Comparison of ENCODE assay signal across 25 cellular contexts in the genomic region with DNA sequence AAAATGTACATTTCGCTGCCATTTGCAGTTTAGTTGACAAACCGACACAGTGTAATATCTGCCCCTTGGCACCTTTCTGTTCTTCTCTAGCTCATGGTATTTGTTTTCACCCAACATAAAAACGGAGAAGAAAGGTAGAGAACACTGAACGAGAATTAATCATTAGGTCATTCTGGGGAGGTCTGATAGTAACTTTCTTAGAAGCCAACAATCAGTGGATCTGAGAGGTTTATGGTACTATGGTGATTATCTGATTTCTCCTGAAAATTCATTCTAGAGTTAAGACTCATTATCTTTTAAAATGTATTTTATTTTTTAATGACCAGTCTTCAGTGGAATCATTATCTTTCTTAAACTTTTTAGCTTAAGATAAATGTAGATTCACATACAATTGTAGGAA. TPM values are rescaled to one million over a fixed set of nuclear protein-coding genes. Genes with fewer than 3 reads are reported as not detected.
DNase-seq lines count a peak whose midpoint lies in the region; ATAC-seq and TF ChIP-seq lines count a peak whose summit lies in the region.
"Had no signal": no experiment of that assay in that cellular context is flagged by ENCODE, and none has a peak within 500 bp of the region (broad histone marks: within the 10 kb centered on the region; RNA-seq: fewer than 3 reads in every experiment).

No MANE protein-coding gene starts in this region.

- H3K27ac Mint-ChIP-seq in activated T-cell treated with anti-CD3 and anti-CD28 coated beads, Interleukin-2, amount 50 U/mL, for 72 hours: peak overlapping the region; percentile 28
- no peak overlapping the region for H3K27ac Mint-ChIP-seq in activated T-cell treated with anti-CD3 and anti-CD28 coated beads, Interleukin-2, amount 50 U/mL, for 24 hours
- H3K27ac Mint-ChIP-seq: CD4-positive, CD25-positive, alpha-beta regulatory T cell had no signal

- TF ChIP-seq POLR2A in erythroblast (IDR thresholded peaks at IDR 0.05; ENCODE audit: low read length): no peak

- H3K9me3 ChIP-seq in neural cell (ENCODE audit: low read length): no peaks in the 10 kb centered on the region
- H3K9me3 ChIP-seq in SJCRH30 (replicated peaks): no peaks in the 10 kb centered on the region

- no peaks in the 10 kb centered on the region for H3K27me3 Mint-ChIP-seq in activated T-cell treated with anti-CD3 and anti-CD28 coated beads, Interleukin-2, amount 50 U/mL, for 72 hours (ENCODE audit: low read depth)
- H3K27me3 Mint-ChIP-seq in activated T-cell treated with anti-CD3 and anti-CD28 coated beads, Interleukin-2, amount 50 U/mL, for 24 hours: no peaks in the 10 kb centered on the region
- H3K27me3 Mint-ChIP-seq: CD4-positive, CD25-positive, alpha-beta regulatory T cell had no signal

- H3K27me3 ChIP-seq in neural cell (ENCODE audit: insufficient read depth, low read depth, low read length): no peaks in the 10 kb centered on the region
- H3K27me3 ChIP-seq in SJCRH30: no peaks in the 10 kb centered on the region
- H3K27me3 ChIP-seq: BLaER1 had no signal

- peaks cover 99% of the 10 kb centered on the region for H3K79me2 ChIP-seq in neural cell (replicated peaks; ENCODE audit: insufficient read depth, low read length)

- H3K27ac ChIP-seq in neural cell (ENCODE audit: low read length) (peak overlapping the region; percentile 2), SJCRH30 (no peak overlapping the region)
- H3K27ac ChIP-seq: BLaER1, KMS-11, RWPE1 had no signal

- TF ChIP-seq EP300 in neural cell (conservative IDR thresholded peaks at IDR 0.05; ENCODE audit: poor library complexity, severe bottlenecking): no peak

- H2AFZ ChIP-seq in neural cell (ENCODE audit: low read depth, low read length): no peak overlapping the region

- no peak for TF ChIP-seq RAD21 in neural cell (conservative IDR thresholded peaks at IDR 0.05)

- H3K4me3 Mint-ChIP-seq in activated T-cell treated with anti-CD3 and anti-CD28 coated beads, Interleukin-2, amount 50 U/mL, for 72 hours: no peak overlapping the region
- no peak overlapping the region for H3K4me3 Mint-ChIP-seq in activated T-cell treated with anti-CD3 and anti-CD28 coated beads, Interleukin-2, amount 50 U/mL, for 24 hours

- peaks cover 53% of the 10 kb centered on the region for H3K4me1 Mint-ChIP-seq in activated T-cell treated with anti-CD3 and anti-CD28 coated beads, Interleukin-2, amount 50 U/mL, for 72 hours (ENCODE audit: low read depth)
- peaks cover 54% of the 10 kb centered on the region for H3K4me1 Mint-ChIP-seq in activated T-cell treated with anti-CD3 and anti-CD28 coated beads, Interleukin-2, amount 50 U/mL, for 24 hours (ENCODE audit: low read depth)

- peaks cover 0 to 3% of the 10 kb centered on the region in 2 donors for H3K9me3 Mint-ChIP-seq in activated T-cell treated with anti-CD3 and anti-CD28 coated beads, Interleukin-2, amount 50 U/mL, for 72 hours
- H3K9me3 Mint-ChIP-seq in activated T-cell treated with anti-CD3 and anti-CD28 coated beads, Interleukin-2, amount 50 U/mL, for 24 hours: no peaks in the 10 kb centered on the region

- H3K9me2 ChIP-seq in neural cell (ENCODE audit: insufficient read depth, low read length): no peaks in the 10 kb centered on the region

- H3K4me3 ChIP-seq in neural cell (ENCODE audit: low read length): peak overlapping the region; percentile 84
- no peak overlapping the region for H3K4me3 ChIP-seq in SJCRH30
- H3K4me3 ChIP-seq: BLaER1 had no signal

- no peak for ATAC-seq in activated T-cell treated with anti-CD3 and anti-CD28 coated beads, Interleukin-2, amount 50 U/mL, for 72 hours (replicated peaks in 1 of 2)
- ATAC-seq in GM21423 (IDR thresholded peaks at IDR 0.05; ENCODE audit: unreplicated experiment) (no peak), GM18511 (IDR thresholded peaks at IDR 0.05; ENCODE audit: unreplicated experiment) (no peak)
- ATAC-seq: Panc1 had no signal

- TF ChIP-seq CTCF in neural cell (IDR thresholded peaks at IDR 0.05; ENCODE audit: poor library complexity, severe bottlenecking): no peak

- H3K4me2 ChIP-seq in neural cell (ENCODE audit: low read length): peak overlapping the region; percentile 32
- H3K4me2 ChIP-seq: BLaER1, KMS-11 had no signal

- H3K36me3 ChIP-seq in neural cell (ENCODE audit: insufficient read depth, low read length): no peaks in the 10 kb centered on the region
- H3K36me3 ChIP-seq in SJCRH30: no peaks in the 10 kb centered on the region

- H3K4me1 ChIP-seq in SJCRH30: no peaks in the 10 kb centered on the region; the same call in 1 of the 2 replicates

- H3K36me3 Mint-ChIP-seq in activated T-cell treated with anti-CD3 and anti-CD28 coated beads, Interleukin-2, amount 50 U/mL, for 72 hours (ENCODE audit: insufficient read depth in 2 of 2): peaks cover 0 to 11% of the 10 kb centered on the region in 2 donors
- peaks cover 22% of the 10 kb centered on the region for H3K36me3 Mint-ChIP-seq in activated T-cell treated with anti-CD3 and anti-CD28 coated beads, Interleukin-2, amount 50 U/mL, for 24 hours (ENCODE audit: low read depth)
- H3K36me3 Mint-ChIP-seq: CD4-positive, CD25-positive, alpha-beta regulatory T cell had no signal

- no peak for DNase-seq in activated T-cell treated with anti-CD3 and anti-CD28 coated beads, Interleukin-2, amount 50 U/mL, for 72 hours
- no peak for DNase-seq in activated T-cell treated with anti-CD3 and anti-CD28 coated beads, Interleukin-2, amount 50 U/mL, for 24 hours
- DNase-seq in erythroblast (lab: John Stamatoyannopoulos, UW) (peak; percentile 66 to 67), SJCRH30 (no peak)
- DNase-seq: 8988T; ACHN; CD4-positive, CD25-positive, alpha-beta regulatory T cell; DMS153; DND-41; H7; IMR-90; NCI-H1048; NCI-H1417; NCI-H1694; NCI-H2029 treated with DMSO at 0.1 percent for 48 hours; NCI-H446 treated with DMSO at 0.1 percent for 48 hours; NCI-H526 treated with DMSO at 0.1 percent for 48 hours; SHP77 had no signal

- H3K9ac ChIP-seq in neural cell (ENCODE audit: low read length): no peak overlapping the region
- H3K9ac ChIP-seq: BLaER1, KMS-11 had no signal

- peaks cover 45% of the 10 kb centered on the region for H4K20me1 ChIP-seq in neural cell (ENCODE audit: insufficient read depth)

- H3F3A ChIP-seq in neural cell (ENCODE audit: insufficient read depth, low read length, poor library complexity, severe bottlenecking): peaks cover 3% of the 10 kb centered on the region

TF ChIP-seq in neural cell, 6 proteins besides CTCF, POLR2A, EP300 and RAD21:
- TF ChIP-seq MXI1 (conservative IDR thresholded peaks at IDR 0.05; ENCODE audit: poor library complexity, severe bottlenecking) (no peak), TAF1 (IDR thresholded peaks at IDR 0.05; ENCODE audit: low read depth) (no peak), SMC3 (conservative IDR thresholded peaks at IDR 0.05; ENCODE audit: poor library complexity) (no peak), EZH2 (IDR thresholded peaks at IDR 0.05; ENCODE audit: borderline replicate concordance, insufficient read depth, low read length, poor library complexity, severe bottlenecking) (no peak), POLR2AphosphoS5 (IDR thresholded peaks at IDR 0.05) (no peak)
- TF ChIP-seq, protein P1, sequence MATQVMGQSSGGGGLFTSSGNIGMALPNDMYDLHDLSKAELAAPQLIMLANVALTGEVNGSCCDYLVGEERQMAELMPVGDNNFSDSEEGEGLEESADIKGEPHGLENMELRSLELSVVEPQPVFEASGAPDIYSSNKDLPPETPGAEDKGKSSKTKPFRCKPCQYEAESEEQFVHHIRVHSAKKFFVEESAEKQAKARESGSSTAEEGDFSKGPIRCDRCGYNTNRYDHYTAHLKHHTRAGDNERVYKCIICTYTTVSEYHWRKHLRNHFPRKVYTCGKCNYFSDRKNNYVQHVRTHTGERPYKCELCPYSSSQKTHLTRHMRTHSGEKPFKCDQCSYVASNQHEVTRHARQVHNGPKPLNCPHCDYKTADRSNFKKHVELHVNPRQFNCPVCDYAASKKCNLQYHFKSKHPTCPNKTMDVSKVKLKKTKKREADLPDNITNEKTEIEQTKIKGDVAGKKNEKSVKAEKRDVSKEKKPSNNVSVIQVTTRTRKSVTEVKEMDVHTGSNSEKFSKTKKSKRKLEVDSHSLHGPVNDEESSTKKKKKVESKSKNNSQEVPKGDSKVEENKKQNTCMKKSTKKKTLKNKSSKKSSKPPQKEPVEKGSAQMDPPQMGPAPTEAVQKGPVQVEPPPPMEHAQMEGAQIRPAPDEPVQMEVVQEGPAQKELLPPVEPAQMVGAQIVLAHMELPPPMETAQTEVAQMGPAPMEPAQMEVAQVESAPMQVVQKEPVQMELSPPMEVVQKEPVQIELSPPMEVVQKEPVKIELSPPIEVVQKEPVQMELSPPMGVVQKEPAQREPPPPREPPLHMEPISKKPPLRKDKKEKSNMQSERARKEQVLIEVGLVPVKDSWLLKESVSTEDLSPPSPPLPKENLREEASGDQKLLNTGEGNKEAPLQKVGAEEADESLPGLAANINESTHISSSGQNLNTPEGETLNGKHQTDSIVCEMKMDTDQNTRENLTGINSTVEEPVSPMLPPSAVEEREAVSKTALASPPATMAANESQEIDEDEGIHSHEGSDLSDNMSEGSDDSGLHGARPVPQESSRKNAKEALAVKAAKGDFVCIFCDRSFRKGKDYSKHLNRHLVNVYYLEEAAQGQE (IDR thresholded peaks at IDR 0.05; ENCODE audit: borderline replicate concordance): no peak

RNA-seq across cellular contexts. Expression of gene RAPGEF2, which starts 8.5 kb away (rescaled TPM):
- total RNA-seq in activated T-cell treated with anti-CD3 and anti-CD28 coated beads, Interleukin-2, amount 50 U/mL, for 72 hours: 10 to 100 TPM; 13.6 to 21.3 TPM
- polyA plus RNA-seq in neural cell: 134 and 145 TPM in 2 replicates
- 528 and 617 TPM in 2 replicates for polyA minus RNA-seq in neural cell
- total RNA-seq in SJCRH30 (2014; rRNA removed; shearing (Covaris generic)): 17.9 and 18.5 TPM in 2 replicates

Comparison
In these comparisons a context has a peak if more than half of its experiments do, and no peak if none do; other contexts are left out.
1. DNase-seq: peak in erythroblast (2 of 2); none in activated T-cell treated with anti-CD3 and anti-CD28 coated beads, Interleukin-2, amount 50 U/mL, for 72 hours (0 of 2), activated T-cell treated with anti-CD3 and anti-CD28 coated beads, Interleukin-2, amount 50 U/mL, for 24 hours (single experiment) and SJCRH30 (0 of 2).